Comparison of ENCODE assay signal across 8 cellular contexts in the genomic region with DNA sequence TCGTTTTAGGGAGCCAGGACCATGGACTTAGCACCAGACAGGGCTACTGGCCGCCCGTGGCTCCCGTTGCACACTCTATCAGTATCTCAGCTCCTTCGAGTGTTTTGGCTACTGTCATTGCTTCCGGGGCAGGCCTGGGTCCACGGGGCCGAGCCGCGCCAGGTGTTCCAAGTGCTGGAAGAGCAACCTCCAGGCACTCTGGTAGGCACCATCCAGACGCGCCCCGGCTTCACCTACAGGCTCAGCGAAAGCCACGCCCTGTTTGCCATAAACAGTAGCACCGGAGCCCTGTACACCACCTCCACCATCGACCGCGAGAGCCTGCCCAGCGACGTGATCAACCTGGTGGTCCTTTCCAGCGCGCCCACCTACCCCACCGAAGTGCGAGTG. TPM values are rescaled to one million over a fixed set of nuclear protein-coding genes. Genes with fewer than 3 reads are reported as not detected.
A peak's percentile ranks its signal among the peaks of the same experiment; 100 is the strongest.
DNase-seq lines count a peak whose midpoint lies in the region; ATAC-seq, FAIRE-seq and TF ChIP-seq lines count a peak whose summit lies in the region.

No MANE protein-coding gene starts in this region.

- H2AFZ ChIP-seq in fibroblast of lung (ENCODE audit: low read length): peak overlapping the region; percentile 74

- peaks cover 25% of the 10 kb centered on the region for H3K4me1 Mint-ChIP-seq in T-helper 17 cell
- peaks cover 27 to 36% of the 10 kb centered on the region in 2 donors for H3K4me1 Mint-ChIP-seq in natural killer cell treated with Interleukin-12 subunit alpha and Interleukin-12 subunit beta and Interleukin-15 and Interleukin-18, amount 100 ng/mL, for 72 hours (ENCODE audit: low read depth in 2 of 2)

- H3K27ac Mint-ChIP-seq in T-helper 17 cell: no peak overlapping the region
- H3K27ac Mint-ChIP-seq in natural killer cell treated with Interleukin-12 subunit alpha and Interleukin-12 subunit beta and Interleukin-15 and Interleukin-18, amount 100 ng/mL, for 72 hours: peak overlapping the region; percentile 46 to 68

- no peaks in the 10 kb centered on the region for H3K36me3 Mint-ChIP-seq in T-helper 17 cell (ENCODE audit: low read depth)
- H3K36me3 Mint-ChIP-seq in natural killer cell treated with Interleukin-12 subunit alpha and Interleukin-12 subunit beta and Interleukin-15 and Interleukin-18, amount 100 ng/mL, for 72 hours: no peaks in the 10 kb centered on the region

- DNase-seq in NCI-H345 (lab: John Stamatoyannopoulos, UW): peak; percentile 27
- DNase-seq in NCI-H345 treated with DMSO at 0.1 percent for 48 hours (lab: John Stamatoyannopoulos, UW; ENCODE audit: unreplicated experiment): no peak
- peak in 1 of 3 donors; percentile 5 for DNase-seq in T-helper 17 cell
- no peak for DNase-seq in fibroblast of lung (ENCODE audit: low read depth in 2 of 2)
- DNase-seq in natural killer cell treated with Interleukin-12 subunit alpha and Interleukin-12 subunit beta and Interleukin-15 and Interleukin-18, amount 100 ng/mL, for 72 hours (ENCODE audit: low spot score): no peak
- DNase-seq in SHP77 (lab: John Stamatoyannopoulos, UW): no peak
- no peak for DNase-seq in GM19239 (ENCODE audit: insufficient read length, low spot score)
- DNase-seq in COLO829 (ENCODE audit: low spot score): no peak

- peak overlapping the region; percentile 90 for H3K4me2 ChIP-seq in fibroblast of lung (ENCODE audit: extremely low read depth, insufficient read depth, low read length)

- H3K4me1 ChIP-seq in fibroblast of lung (ENCODE audit: control insufficient read depth, extremely low read depth, insufficient read depth, low read length): peaks cover 6% of the 10 kb centered on the region

- no peak for ATAC-seq in T-helper 17 cell
- peak in 1 of 2 donors; percentile 18 for ATAC-seq in natural killer cell treated with Interleukin-12 subunit alpha and Interleukin-12 subunit beta and Interleukin-15 and Interleukin-18, amount 100 ng/mL, for 72 hours

- peak overlapping the region; percentile 40 for H3K27ac ChIP-seq in fibroblast of lung (ENCODE audit: insufficient read depth, low read length)

- H4K20me1 ChIP-seq in fibroblast of lung (ENCODE audit: control insufficient read depth, extremely low read depth, insufficient read depth, low read length): no peaks in the 10 kb centered on the region

- peak overlapping the region; percentile 89 for H3K4me3 Mint-ChIP-seq in T-helper 17 cell
- H3K4me3 Mint-ChIP-seq in natural killer cell treated with Interleukin-12 subunit alpha and Interleukin-12 subunit beta and Interleukin-15 and Interleukin-18, amount 100 ng/mL, for 72 hours: peak overlapping the region; percentile 87

- peaks cover 17% of the 10 kb centered on the region for H3K79me2 ChIP-seq in fibroblast of lung (ENCODE audit: control insufficient read depth, insufficient read depth, low read length)

- peak overlapping the region; percentile 91 to 97 (median 92) for H3K4me3 ChIP-seq in fibroblast of lung (replicated peaks in 1 of 4; ENCODE audit: control extremely low read depth in 1 of 4, insufficient read depth in 1 of 4, low read depth in 3 of 4, low read length in 4 of 4)

- peak overlapping the region; percentile 38 for H3K9ac ChIP-seq in fibroblast of lung (ENCODE audit: insufficient read depth, low read length)

- no peaks in the 10 kb centered on the region for H3K9me3 Mint-ChIP-seq in natural killer cell treated with Interleukin-12 subunit alpha and Interleukin-12 subunit beta and Interleukin-15 and Interleukin-18, amount 100 ng/mL, for 72 hours

- no peak for FAIRE-seq in GM19239 (lab: Jason Lieb, UNC)

- H3K9me3 ChIP-seq in T-helper 17 cell (ENCODE audit: control insufficient read depth, low read length, poor library complexity, severe bottlenecking) (no peaks in the 10 kb centered on the region), fibroblast of lung (ENCODE audit: control insufficient read depth, insufficient read depth, low read depth, low read length) (no peaks in the 10 kb centered on the region)

- no peaks in the 10 kb centered on the region for H3K27me3 ChIP-seq in fibroblast of lung (ENCODE audit: control insufficient read depth, insufficient read depth, low read length)

- peaks cover 62% of the 10 kb centered on the region for H3K27me3 Mint-ChIP-seq in T-helper 17 cell
- peaks cover 3 to 5% of the 10 kb centered on the region in 2 donors for H3K27me3 Mint-ChIP-seq in natural killer cell treated with Interleukin-12 subunit alpha and Interleukin-12 subunit beta and Interleukin-15 and Interleukin-18, amount 100 ng/mL, for 72 hours

- TF ChIP-seq CTCF in fibroblast of lung (conservative IDR thresholded peaks at IDR 0.05 in 1 of 2, IDR thresholded peaks at IDR 0.05 in 1 of 2; ENCODE audit: low read depth in 1 of 2, low read length in 2 of 2): no peak

- H3K36me3 ChIP-seq in fibroblast of lung (ENCODE audit: control insufficient read depth, insufficient read depth, low read length): peaks cover 2% of the 10 kb centered on the region

RNA-seq across cellular contexts. Expression of a gene that starts 1.6 kb away (rescaled TPM):
- total RNA-seq in T-helper 17 cell (under 1 TPM in 1 of 2 donors, not detected in 1; 0.18 TPM), fibroblast of lung (9.0 and 17.8 TPM in 2 replicates)
- 7.4 and 10.8 TPM in 2 replicates for polyA plus RNA-seq in fibroblast of lung
- 3.4 and 6.2 TPM in 2 replicates for polyA plus RNA-seq in fibroblast of lung (2012)
- 14.8 and 16.7 TPM in 2 replicates for polyA minus RNA-seq in fibroblast of lung (ENCODE audit: low replicate concordance)
- total RNA-seq in natural killer cell treated with Interleukin-12 subunit alpha and Interleukin-12 subunit beta and Interleukin-15 and Interleukin-18, amount 100 ng/mL, for 72 hours: 1 to 10 TPM in 1 of 2 donors, under 1 TPM in 1; 0.33 to 1.4 TPM
